1 cellular context compared by ENCODE assay signal in genomic region chr9:6015278-6016157, GRCh38.
A peak's percentile ranks its signal among the peaks of the same experiment; 100 is the strongest.
TF ChIP-seq lines count a peak whose summit lies in the region.

TSS of gene RANBP6 (minus strand) at chr9:6015624. CDS start at chr9:6015607, 17 bp downstream.

TF ChIP-seq in GM23338, 12 proteins besides CTCF, POLR2A, EP300 and RAD21 (continued from another document):
- TF ChIP-seq, protein P1, sequence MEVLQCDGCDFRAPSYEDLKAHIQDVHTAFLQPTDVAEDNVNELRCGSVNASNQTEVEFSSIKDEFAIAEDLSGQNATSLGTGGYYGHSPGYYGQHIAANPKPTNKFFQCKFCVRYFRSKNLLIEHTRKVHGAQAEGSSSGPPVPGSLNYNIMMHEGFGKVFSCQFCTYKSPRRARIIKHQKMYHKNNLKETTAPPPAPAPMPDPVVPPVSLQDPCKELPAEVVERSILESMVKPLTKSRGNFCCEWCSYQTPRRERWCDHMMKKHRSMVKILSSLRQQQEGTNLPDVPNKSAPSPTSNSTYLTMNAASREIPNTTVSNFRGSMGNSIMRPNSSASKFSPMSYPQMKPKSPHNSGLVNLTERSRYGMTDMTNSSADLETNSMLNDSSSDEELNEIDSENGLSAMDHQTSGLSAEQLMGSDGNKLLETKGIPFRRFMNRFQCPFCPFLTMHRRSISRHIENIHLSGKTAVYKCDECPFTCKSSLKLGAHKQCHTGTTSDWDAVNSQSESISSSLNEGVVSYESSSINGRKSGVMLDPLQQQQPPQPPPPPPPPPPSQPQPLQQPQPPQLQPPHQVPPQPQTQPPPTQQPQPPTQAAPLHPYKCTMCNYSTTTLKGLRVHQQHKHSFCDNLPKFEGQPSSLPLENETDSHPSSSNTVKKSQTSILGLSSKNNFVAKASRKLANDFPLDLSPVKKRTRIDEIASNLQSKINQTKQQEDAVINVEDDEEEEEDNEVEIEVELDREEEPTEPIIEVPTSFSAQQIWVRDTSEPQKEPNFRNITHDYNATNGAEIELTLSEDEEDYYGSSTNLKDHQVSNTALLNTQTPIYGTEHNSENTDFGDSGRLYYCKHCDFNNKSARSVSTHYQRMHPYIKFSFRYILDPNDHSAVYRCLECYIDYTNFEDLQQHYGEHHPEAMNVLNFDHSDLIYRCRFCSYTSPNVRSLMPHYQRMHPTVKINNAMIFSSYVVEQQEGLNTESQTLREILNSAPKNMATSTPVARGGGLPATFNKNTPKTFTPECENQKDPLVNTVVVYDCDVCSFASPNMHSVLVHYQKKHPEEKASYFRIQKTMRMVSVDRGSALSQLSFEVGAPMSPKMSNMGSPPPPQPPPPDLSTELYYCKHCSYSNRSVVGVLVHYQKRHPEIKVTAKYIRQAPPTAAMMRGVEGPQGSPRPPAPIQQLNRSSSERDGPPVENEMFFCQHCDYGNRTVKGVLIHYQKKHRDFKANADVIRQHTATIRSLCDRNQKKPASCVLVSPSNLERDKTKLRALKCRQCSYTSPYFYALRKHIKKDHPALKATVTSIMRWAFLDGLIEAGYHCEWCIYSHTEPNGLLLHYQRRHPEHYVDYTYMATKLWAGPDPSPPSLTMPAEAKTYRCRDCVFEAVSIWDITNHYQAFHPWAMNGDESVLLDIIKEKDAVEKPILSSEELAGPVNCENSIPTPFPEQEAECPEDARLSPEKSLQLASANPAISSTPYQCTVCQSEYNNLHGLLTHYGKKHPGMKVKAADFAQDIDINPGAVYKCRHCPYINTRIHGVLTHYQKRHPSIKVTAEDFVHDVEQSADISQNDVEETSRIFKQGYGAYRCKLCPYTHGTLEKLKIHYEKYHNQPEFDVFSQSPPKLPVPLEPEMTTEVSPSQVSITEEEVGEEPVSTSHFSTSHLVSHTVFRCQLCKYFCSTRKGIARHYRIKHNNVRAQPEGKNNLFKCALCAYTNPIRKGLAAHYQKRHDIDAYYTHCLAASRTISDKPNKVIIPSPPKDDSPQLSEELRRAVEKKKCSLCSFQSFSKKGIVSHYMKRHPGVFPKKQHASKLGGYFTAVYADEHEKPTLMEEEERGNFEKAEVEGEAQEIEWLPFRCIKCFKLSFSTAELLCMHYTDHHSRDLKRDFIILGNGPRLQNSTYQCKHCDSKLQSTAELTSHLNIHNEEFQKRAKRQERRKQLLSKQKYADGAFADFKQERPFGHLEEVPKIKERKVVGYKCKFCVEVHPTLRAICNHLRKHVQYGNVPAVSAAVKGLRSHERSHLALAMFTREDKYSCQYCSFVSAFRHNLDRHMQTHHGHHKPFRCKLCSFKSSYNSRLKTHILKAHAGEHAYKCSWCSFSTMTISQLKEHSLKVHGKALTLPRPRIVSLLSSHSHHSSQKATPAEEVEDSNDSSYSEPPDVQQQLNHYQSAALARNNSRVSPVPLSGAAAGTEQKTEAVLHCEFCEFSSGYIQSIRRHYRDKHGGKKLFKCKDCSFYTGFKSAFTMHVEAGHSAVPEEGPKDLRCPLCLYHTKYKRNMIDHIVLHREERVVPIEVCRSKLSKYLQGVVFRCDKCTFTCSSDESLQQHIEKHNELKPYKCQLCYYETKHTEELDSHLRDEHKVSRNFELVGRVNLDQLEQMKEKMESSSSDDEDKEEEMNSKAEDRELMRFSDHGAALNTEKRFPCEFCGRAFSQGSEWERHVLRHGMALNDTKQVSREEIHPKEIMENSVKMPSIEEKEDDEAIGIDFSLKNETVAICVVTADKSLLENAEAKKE (CRISPR knock-in tag; IDR thresholded peaks at IDR 0.05), result no peak
- no peak for TF ChIP-seq ZNF331 (CRISPR knock-in tag; IDR thresholded peaks at IDR 0.05; ENCODE audit: low read depth)
- TF ChIP-seq EZH2phosphoT487 (IDR thresholded peaks at IDR 0.05; ENCODE audit: unreplicated experiment), result no peak
- TF ChIP-seq, protein P2, sequence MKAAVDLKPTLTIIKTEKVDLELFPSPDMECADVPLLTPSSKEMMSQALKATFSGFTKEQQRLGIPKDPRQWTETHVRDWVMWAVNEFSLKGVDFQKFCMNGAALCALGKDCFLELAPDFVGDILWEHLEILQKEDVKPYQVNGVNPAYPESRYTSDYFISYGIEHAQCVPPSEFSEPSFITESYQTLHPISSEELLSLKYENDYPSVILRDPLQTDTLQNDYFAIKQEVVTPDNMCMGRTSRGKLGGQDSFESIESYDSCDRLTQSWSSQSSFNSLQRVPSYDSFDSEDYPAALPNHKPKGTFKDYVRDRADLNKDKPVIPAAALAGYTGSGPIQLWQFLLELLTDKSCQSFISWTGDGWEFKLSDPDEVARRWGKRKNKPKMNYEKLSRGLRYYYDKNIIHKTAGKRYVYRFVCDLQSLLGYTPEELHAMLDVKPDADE (IDR thresholded peaks at IDR 0.05), result peak; percentile 77; the same call in 1 of the 2 replicates
- no peak for TF ChIP-seq STAT1 (IDR thresholded peaks at IDR 0.05; ENCODE audit: unreplicated experiment)
- TF ChIP-seq JUNB (IDR thresholded peaks at IDR 0.05; ENCODE audit: unreplicated experiment), result no peak
- TF ChIP-seq EZH2 (IDR thresholded peaks at IDR 0.05; ENCODE audit: low read depth, unreplicated experiment), result no peak
- no peak for TF ChIP-seq NANOG (IDR thresholded peaks at IDR 0.05; ENCODE audit: borderline replicate concordance)
